ENCODE assay signal across 9 cellular contexts in genomic region chr4:17812125-17812524, GRCh38. TPM values are rescaled to one million over a fixed set of nuclear protein-coding genes. Genes with fewer than 3 reads are reported as not detected.
DNase-seq lines count a peak whose midpoint lies in the region; ATAC-seq and TF ChIP-seq lines count a peak whose summit lies in the region.
"Had no signal": no experiment of that assay in that cellular context is flagged by ENCODE, and none has a peak within 500 bp of the region (broad histone marks: within the 10 kb centered on the region; RNA-seq: fewer than 3 reads in every experiment).

No MANE protein-coding gene starts in this region.

- H3K4me3 ChIP-seq in Panc1 (ENCODE audit: low read depth in 2 of 2, low read length in 2 of 2): peak overlapping the region; percentile 69 to 89
- peak overlapping the region; percentile 89 for H3K4me3 ChIP-seq in epithelial cell of esophagus (ENCODE audit: low read length)
- H3K4me3 ChIP-seq in ovary: no peak overlapping the region

- H3K36me3 ChIP-seq in Panc1 (ENCODE audit: control insufficient read depth, insufficient read depth, low read length): peaks cover 7% of the 10 kb centered on the region
- no peaks in the 10 kb centered on the region for H3K36me3 ChIP-seq in ovary

- H3K36me3 Mint-ChIP-seq in activated naive CD4-positive, alpha-beta T cell treated with anti-CD3 and anti-CD28 coated beads, Interleukin-2, amount 50 U/mL, for 24 hours: peaks cover 3% of the 10 kb centered on the region
- H3K36me3 Mint-ChIP-seq in stimulated activated effector memory CD8-positive, alpha-beta T cell treated with anti-CD3 and anti-CD28 coated beads, Interleukin-12 subunit alpha, Interleukin-12 subunit beta, amount 100 ng/mL, for 72 hours: peaks cover 85% of the 10 kb centered on the region

- no peaks in the 10 kb centered on the region for H3K9me3 Mint-ChIP-seq in activated naive CD4-positive, alpha-beta T cell treated with anti-CD3 and anti-CD28 coated beads, Interleukin-2, amount 50 U/mL, for 24 hours
- H3K9me3 Mint-ChIP-seq in stimulated activated effector memory CD8-positive, alpha-beta T cell treated with anti-CD3 and anti-CD28 coated beads, Interleukin-12 subunit alpha, Interleukin-12 subunit beta, amount 100 ng/mL, for 72 hours: no peaks in the 10 kb centered on the region
- H3K9me3 Mint-ChIP-seq: naive B cell had no signal

- H3K27ac Mint-ChIP-seq in activated naive CD4-positive, alpha-beta T cell treated with anti-CD3 and anti-CD28 coated beads, Interleukin-2, amount 50 U/mL, for 24 hours: no peak overlapping the region
- peak overlapping the region; percentile 99 for H3K27ac Mint-ChIP-seq in stimulated activated effector memory CD8-positive, alpha-beta T cell treated with anti-CD3 and anti-CD28 coated beads, Interleukin-12 subunit alpha, Interleukin-12 subunit beta, amount 100 ng/mL, for 72 hours

- no peak for TF ChIP-seq CTCF in Panc1 (IDR thresholded peaks at IDR 0.05)
- no peak for TF ChIP-seq CTCF in epithelial cell of esophagus (IDR thresholded peaks at IDR 0.05; ENCODE audit: insufficient read depth, low read depth, low read length, missing control alignments)
- no peak for TF ChIP-seq CTCF in ovary (IDR thresholded peaks at IDR 0.05)

- ATAC-seq in Panc1 (no peak), GM19035 (IDR thresholded peaks at IDR 0.05; ENCODE audit: unreplicated experiment) (no peak), GM19351 (IDR thresholded peaks at IDR 0.05; ENCODE audit: unreplicated experiment) (no peak)
- ATAC-seq in stimulated activated effector memory CD8-positive, alpha-beta T cell treated with anti-CD3 and anti-CD28 coated beads, Interleukin-12 subunit alpha, Interleukin-12 subunit beta, amount 100 ng/mL, for 72 hours: no peak

- TF ChIP-seq POLR2A in ovary (IDR thresholded peaks at IDR 0.05): no peak

- POLR2A ChIA-PET in Panc1 (lab: Charles Lee): no interaction called here

- peak overlapping the region; percentile 93 for H3K27ac ChIP-seq in Panc1 (ENCODE audit: low read length)
- no peak overlapping the region for H3K27ac ChIP-seq in ovary

- in situ Hi-C loops in Panc1 (cut with HindIII; ENCODE audit: low pct_unique_long_range_greater_than_20kb, low sequenced_read_pairs): no loop called here

- BruUV-seq in Panc1 (replicated peaks; lab: Mats Ljungman, UMichigan): no TSS peak

- peaks cover 8% of the 10 kb centered on the region for H3K4me1 ChIP-seq in Panc1 (ENCODE audit: control insufficient read depth, insufficient read depth, low read length)
- H3K4me1 ChIP-seq in ovary (ENCODE audit: insufficient read depth): peaks cover 5% of the 10 kb centered on the region

- CTCF ChIA-PET in Panc1 (lab: Charles Lee): no interaction called here

- WGBS in ovary, 3 donors: 13 to 19% (median 13%) methylated on average over 3 of the region's 3 CpGs

- intact Hi-C loops in Panc1 (cut with micrococcal nuclease; ENCODE audit: unreplicated experiment) (no loop called here), ovary (cut with DNase I) (loop anchor here in 2 of 4 donors (10.0 kb wide), 2 partner anchors 773 to 783 kb away; no protein-coding TSS in a partner anchor)

- H3K4me3 Mint-ChIP-seq in activated naive CD4-positive, alpha-beta T cell treated with anti-CD3 and anti-CD28 coated beads, Interleukin-2, amount 50 U/mL, for 24 hours: peak overlapping the region; percentile 97
- peak overlapping the region; percentile 97 for H3K4me3 Mint-ChIP-seq in stimulated activated effector memory CD8-positive, alpha-beta T cell treated with anti-CD3 and anti-CD28 coated beads, Interleukin-12 subunit alpha, Interleukin-12 subunit beta, amount 100 ng/mL, for 72 hours

- no peaks in the 10 kb centered on the region for H3K9me3 ChIP-seq in Panc1 (ENCODE audit: control insufficient read depth, insufficient read depth, low read depth, low read length)
- H3K9me3 ChIP-seq in ovary: no peaks in the 10 kb centered on the region

- no peaks in the 10 kb centered on the region for H3K27me3 Mint-ChIP-seq in activated naive CD4-positive, alpha-beta T cell treated with anti-CD3 and anti-CD28 coated beads, Interleukin-2, amount 50 U/mL, for 24 hours
- H3K27me3 Mint-ChIP-seq: naive B cell had no signal

- no peak for DNase-seq in activated naive CD4-positive, alpha-beta T cell (lab: John Stamatoyannopoulos, UW)
- no peak for DNase-seq in Panc1 (ENCODE audit: low read depth, low spot score)
- no peak for DNase-seq in epithelial cell of esophagus (ENCODE audit: low read depth)
- no peak for DNase-seq in stimulated activated effector memory CD8-positive, alpha-beta T cell treated with anti-CD3 and anti-CD28 coated beads, Interleukin-12 subunit alpha, Interleukin-12 subunit beta, amount 100 ng/mL, for 72 hours (ENCODE audit: low spot score in 2 of 2)
- no peak for DNase-seq in ovary
- DNase-seq: naive B cell had no signal

- no peak for TF ChIP-seq EP300 in ovary (IDR thresholded peaks at IDR 0.05)

- H3K4me1 Mint-ChIP-seq in activated naive CD4-positive, alpha-beta T cell treated with anti-CD3 and anti-CD28 coated beads, Interleukin-2, amount 50 U/mL, for 24 hours: peaks cover 22% of the 10 kb centered on the region
- H3K4me1 Mint-ChIP-seq in stimulated activated effector memory CD8-positive, alpha-beta T cell treated with anti-CD3 and anti-CD28 coated beads, Interleukin-12 subunit alpha, Interleukin-12 subunit beta, amount 100 ng/mL, for 72 hours: peaks cover 31% of the 10 kb centered on the region

- H3K27me3 ChIP-seq in Panc1 (ENCODE audit: control insufficient read depth, insufficient read depth, low read length) (no peaks in the 10 kb centered on the region), ovary (no peaks in the 10 kb centered on the region)

RNA-seq across cellular contexts. Expression of gene NCAPG, which starts 1.3 kb away (rescaled TPM):
- total RNA-seq in Panc1 (2021; ENCODE audit: unreplicated experiment) (31.0 TPM), ovary (1 to 10 TPM in 1 of 7 donors, under 1 TPM in 4, not detected in 2; 0.25 to 1.9 (median 0.48) TPM)
- polyA plus RNA-seq in Panc1 (2012; ENCODE audit: insufficient read length): 7.0 TPM
- polyA plus RNA-seq in ovary: 1 to 10 TPM in 1 of 2 donors, under 1 TPM in 1; 0.48 to 1.3 TPM

RNA-seq across cellular contexts. Expression of gene DCAF16, which starts 1.6 kb away (rescaled TPM):
- total RNA-seq in Panc1 (2021; ENCODE audit: unreplicated experiment) (28.6 TPM), ovary (10 to 100 TPM; 31.4 to 65.0 (median 56.9) TPM)
- 8.8 TPM for polyA plus RNA-seq in Panc1 (2012; ENCODE audit: insufficient read length)
- polyA plus RNA-seq in ovary: 10 to 100 TPM; 25.8 to 32.5 TPM

RNA-seq across cellular contexts. Expression of gene FAM184B, which starts 30.7 kb away (rescaled TPM):
- total RNA-seq in Panc1 (2021; ENCODE audit: unreplicated experiment) (0.03 TPM), ovary (under 1 TPM in 2 of 7 donors, not detected in 5; 0.03 to 0.05 TPM)
- not detected for polyA plus RNA-seq in Panc1 (2012; ENCODE audit: insufficient read length)
- under 1 TPM; 0.03 to 0.17 TPM for polyA plus RNA-seq in ovary

Comparison
In these comparisons a context has a peak if more than half of its experiments do, and no peak if none do; other contexts are left out.
1. RNA of gene NCAPG, which starts 1.3 kb away (total RNA-seq): 31.0 TPM in Panc1 (single experiment); 0.25 to 1.9 TPM in ovary; every median in the first group is over 10 times any median in the second.